ENCODE assay signal across 14 cellular contexts in genomic region chr14:51595831-51596472, GRCh38. TPM values are rescaled to one million over a fixed set of nuclear protein-coding genes. Genes with fewer than 3 reads are reported as not detected.
A peak's percentile ranks its signal among the peaks of the same experiment; 100 is the strongest.
DNase-seq lines count a peak whose midpoint lies in the region; ATAC-seq and TF ChIP-seq lines count a peak whose summit lies in the region.
"Had no signal": no experiment of that assay in that cellular context is flagged by ENCODE, and none has a peak within 500 bp of the region (broad histone marks: within the 10 kb centered on the region; RNA-seq: fewer than 3 reads in every experiment).

No MANE protein-coding gene starts in this region.

- H2BK120ac ChIP-seq in IMR-90 (ENCODE audit: low read depth, low read length) = peak overlapping the region; percentile 80; the same call in 1 of the 2 replicates

- H3K27ac ChIP-seq in IMR-90 (ENCODE audit: insufficient read depth, low read length) = no peak overlapping the region
- H3K27ac ChIP-seq in brain microvascular endothelial cell = peak overlapping the region; percentile 54
- peak overlapping the region; percentile 60 for H3K27ac ChIP-seq in smooth muscle cell (ENCODE audit: low read depth)
- H3K27ac ChIP-seq: RWPE1 had no signal

- WGBS in IMR-90 (ENCODE audit: extremely low coverage in 2 of 2, insufficient read length in 1 of 2), 2 experiments = no CpG with 5 or more reads among the region's 4 CpGs
- WGBS in smooth muscle cell (ENCODE audit: low lambda C conversion rate) = 73% methylated on average over 4 of the region's 4 CpGs

- POLR2A ChIA-PET in IMR-90 (lab: Charles Lee; ENCODE audit: unreplicated experiment) = no interaction called here
- POLR2A ChIA-PET in activated CD8-positive, alpha-beta T cell treated with anti-CD3 and anti-CD28 coated beads, Interleukin-2, amount 10 ng/mL, durations not matched to agents 7 days and 5 days (lab: Charles Lee) = no interaction called here

- no peak for TF ChIP-seq RAD21 in IMR-90 (IDR thresholded peaks at IDR 0.05; ENCODE audit: low read length)

- TF ChIP-seq CTCF in IMR-90 (conservative IDR thresholded peaks at IDR 0.05; ENCODE audit: low read depth, low read length) = no peak
- TF ChIP-seq CTCF in brain microvascular endothelial cell (IDR thresholded peaks at IDR 0.05; ENCODE audit: low read depth, low read length, missing control alignments) = no peak
- TF ChIP-seq CTCF in smooth muscle cell (IDR thresholded peaks at IDR 0.05; ENCODE audit: borderline replicate concordance, insufficient read depth, poor library complexity, severe bottlenecking) = no peak

- no peak overlapping the region for H3K56ac ChIP-seq in IMR-90 (ENCODE audit: extremely low read depth, insufficient read depth, low read length)

- H3K27me3 ChIP-seq in IMR-90 (ENCODE audit: control insufficient read depth, insufficient read depth, low read length) (no peaks in the 10 kb centered on the region), brain microvascular endothelial cell (replicated peaks) (no peaks in the 10 kb centered on the region), smooth muscle cell (ENCODE audit: low read depth) (no peaks in the 10 kb centered on the region)

- H3K36me3 ChIP-seq in IMR-90 (ENCODE audit: control insufficient read depth, insufficient read depth, low read length) = no peaks in the 10 kb centered on the region
- no peaks in the 10 kb centered on the region for H3K36me3 ChIP-seq in brain microvascular endothelial cell (replicated peaks)
- no peaks in the 10 kb centered on the region for H3K36me3 ChIP-seq in smooth muscle cell (ENCODE audit: low read depth)
- H3K36me3 ChIP-seq: HAP-1 had no signal

- dilution Hi-C loops in IMR-90 (cut with HindIII; ENCODE audit: low sequenced_read_pairs, unreplicated experiment) = no loop called here

- BruUV-seq in IMR-90 (replicated peaks; lab: Mats Ljungman, UMichigan) = no TSS peak

- no peak for TF ChIP-seq POLR2A in IMR-90 (IDR thresholded peaks at IDR 0.05; ENCODE audit: low read depth, low read length)

- CTCF ChIA-PET in IMR-90 (lab: Yijun Ruan, JAX) = interaction anchor here (1.0 kb wide), 1 partner anchor 57 kb away, joined by 4 read pairs; no protein-coding TSS in a partner anchor
- CTCF ChIA-PET in activated CD8-positive, alpha-beta memory T cell treated with anti-CD3 and anti-CD28 coated beads, Interleukin-2, amount 10 ng/mL, durations not matched to agents 7 days and 5 days (lab: Charles Lee) = no interaction called here
- CTCF ChIA-PET in activated CD8-positive, alpha-beta T cell treated with anti-CD3 and anti-CD28 coated beads, Interleukin-2, amount 10 ng/mL, durations not matched to agents 7 days and 5 days (lab: Charles Lee) = no interaction called here

- intact Hi-C loops in IMR-90 (cut with micrococcal nuclease) = loop anchor here (2.0 to 5.0 kb wide), 2 partner anchors 13 to 154 kb away; no protein-coding TSS in a partner anchor

- peak overlapping the region; percentile 21; the same call in 2 of the 3 replicates for H2BK15ac ChIP-seq in IMR-90 (ENCODE audit: low read depth, low read length)

- H4K20me1 ChIP-seq in IMR-90 (ENCODE audit: insufficient read depth, low read length) (no peaks in the 10 kb centered on the region), smooth muscle cell (ENCODE audit: low read depth) (no peaks in the 10 kb centered on the region)

- H3K4me3 ChIP-seq in IMR-90 (ENCODE audit: insufficient read depth, low read depth, low read length) (no peak overlapping the region), brain microvascular endothelial cell (ENCODE audit: low read depth, low read length) (no peak overlapping the region), smooth muscle cell (no peak overlapping the region)
- H3K4me3 ChIP-seq: HAP-1 had no signal

- peak overlapping the region; percentile 20 to 72; a peak in 3 of 4 replicates for H4K8ac ChIP-seq in IMR-90 (ENCODE audit: low read depth in 2 of 2, low read length in 2 of 2)

- H3K79me2 ChIP-seq in smooth muscle cell (ENCODE audit: low read depth) = no peaks in the 10 kb centered on the region

- H2BK20ac ChIP-seq in IMR-90 (ENCODE audit: low read depth, low read length) = peak overlapping the region; percentile 60

- no peak overlapping the region for H4K5ac ChIP-seq in IMR-90 (ENCODE audit: low read depth, low read length)

- H2AFZ ChIP-seq in IMR-90 (replicated peaks; ENCODE audit: low read length, poor library complexity) = no peak overlapping the region
- H2AFZ ChIP-seq in smooth muscle cell (ENCODE audit: low read depth) = no peak overlapping the region

- H3K9ac ChIP-seq in IMR-90 (ENCODE audit: low read depth, low read length) = no peak overlapping the region
- no peak overlapping the region for H3K9ac ChIP-seq in smooth muscle cell (ENCODE audit: low read depth)

- no peak for ATAC-seq in IMR-90 (ENCODE audit: low read depth)
- no peak for ATAC-seq in activated CD8-positive, alpha-beta memory T cell treated with anti-CD3 and anti-CD28 coated beads, Interleukin-2, amount 10 ng/mL, durations not matched to agents 7 days and 5 days
- no peak for ATAC-seq in activated CD8-positive, alpha-beta T cell treated with anti-CD3 and anti-CD28 coated beads, Interleukin-2, amount 10 ng/mL, durations not matched to agents 7 days and 5 days

- no peak overlapping the region for H3K27ac Mint-ChIP-seq in activated CD8-positive, alpha-beta memory T cell treated with anti-CD3 and anti-CD28 coated beads, Interleukin-2, amount 10 ng/mL, durations not matched to agents 7 days and 5 days
- H3K27ac Mint-ChIP-seq in activated CD8-positive, alpha-beta T cell treated with anti-CD3 and anti-CD28 coated beads, Interleukin-2, amount 10 ng/mL, durations not matched to agents 7 days and 5 days = no peak overlapping the region
- H3K27ac Mint-ChIP-seq: CD4-positive, CD25-positive, alpha-beta regulatory T cell had no signal

- peaks cover 3% of the 10 kb centered on the region for H3F3A ChIP-seq in smooth muscle cell (ENCODE audit: low read depth)

- peaks cover 9% of the 10 kb centered on the region for H3K4me1 Mint-ChIP-seq in activated CD8-positive, alpha-beta memory T cell treated with anti-CD3 and anti-CD28 coated beads, Interleukin-2, amount 10 ng/mL, durations not matched to agents 7 days and 5 days
- peaks cover 9% of the 10 kb centered on the region for H3K4me1 Mint-ChIP-seq in activated CD8-positive, alpha-beta T cell treated with anti-CD3 and anti-CD28 coated beads, Interleukin-2, amount 10 ng/mL, durations not matched to agents 7 days and 5 days (ENCODE audit: low read depth)

- H3K4me2 ChIP-seq in IMR-90 (ENCODE audit: low read depth, low read length) (no peak overlapping the region), smooth muscle cell (peak overlapping the region; percentile 33)

- no peak overlapping the region for H2AK5ac ChIP-seq in IMR-90 (ENCODE audit: low read depth, low read length)

- H3K4me1 ChIP-seq in IMR-90 (ENCODE audit: control insufficient read depth, insufficient read depth, low read length) = peaks cover 15% of the 10 kb centered on the region
- peaks cover 4% of the 10 kb centered on the region for H3K4me1 ChIP-seq in smooth muscle cell (ENCODE audit: low read depth)
- H3K4me1 ChIP-seq: HAP-1 had no signal

- no peak overlapping the region; the same call in 1 of the 2 replicates for H4K91ac ChIP-seq in IMR-90 (ENCODE audit: insufficient read depth, low read depth, low read length)

- peaks cover 17% of the 10 kb centered on the region; the same call in 1 of the 2 replicates for H3K9me1 ChIP-seq in IMR-90 (ENCODE audit: insufficient read depth, low read length)

- H3K9me3 ChIP-seq in IMR-90 (ENCODE audit: control insufficient read depth, insufficient read depth, low read length) = no peaks in the 10 kb centered on the region
- H3K9me3 ChIP-seq in smooth muscle cell (replicated peaks; ENCODE audit: low read depth) = no peaks in the 10 kb centered on the region
- H3K9me3 ChIP-seq: HAP-1 had no signal

- no peak overlapping the region for H3K4ac ChIP-seq in IMR-90 (ENCODE audit: low read depth, low read length)

- no peaks in the 10 kb centered on the region for H3K9me3 Mint-ChIP-seq in activated CD8-positive, alpha-beta memory T cell treated with anti-CD3 and anti-CD28 coated beads, Interleukin-2, amount 10 ng/mL, durations not matched to agents 7 days and 5 days (ENCODE audit: low read depth)
- no peaks in the 10 kb centered on the region for H3K9me3 Mint-ChIP-seq in activated CD8-positive, alpha-beta T cell treated with anti-CD3 and anti-CD28 coated beads, Interleukin-2, amount 10 ng/mL, durations not matched to agents 7 days and 5 days (ENCODE audit: insufficient read depth)

- peaks cover 1 to 27% of the 10 kb centered on the region in 2 experiments for H3K79me1 ChIP-seq in IMR-90 (ENCODE audit: low read depth in 1 of 2, low read length in 2 of 2)

- in situ Hi-C loops in IMR-90 (cut with MboI; ENCODE audit: low sequenced_read_pairs) (no loop called here), brain microvascular endothelial cell (cut with HindIII; ENCODE audit: low pct_ligation_motif_present, low sequenced_read_pairs) (no loop called here)

- no peak overlapping the region for H3K4me3 Mint-ChIP-seq in activated CD8-positive, alpha-beta memory T cell treated with anti-CD3 and anti-CD28 coated beads, Interleukin-2, amount 10 ng/mL, durations not matched to agents 7 days and 5 days
- no peak overlapping the region for H3K4me3 Mint-ChIP-seq in activated CD8-positive, alpha-beta T cell treated with anti-CD3 and anti-CD28 coated beads, Interleukin-2, amount 10 ng/mL, durations not matched to agents 7 days and 5 days
- H3K4me3 Mint-ChIP-seq: CD4-positive, CD25-positive, alpha-beta regulatory T cell had no signal

- no peak overlapping the region; the same call in 1 of the 2 replicates for H3K23ac ChIP-seq in IMR-90 (ENCODE audit: low read depth, low read length)

- no peaks in the 10 kb centered on the region for H3K36me3 Mint-ChIP-seq in activated CD8-positive, alpha-beta memory T cell treated with anti-CD3 and anti-CD28 coated beads, Interleukin-2, amount 10 ng/mL, durations not matched to agents 7 days and 5 days
- H3K36me3 Mint-ChIP-seq in activated CD8-positive, alpha-beta T cell treated with anti-CD3 and anti-CD28 coated beads, Interleukin-2, amount 10 ng/mL, durations not matched to agents 7 days and 5 days (ENCODE audit: low read depth) = no peaks in the 10 kb centered on the region
- H3K36me3 Mint-ChIP-seq: CD4-positive, CD25-positive, alpha-beta regulatory T cell had no signal

- peak overlapping the region; percentile 61; the same call in 1 of the 2 replicates for H3K18ac ChIP-seq in IMR-90 (ENCODE audit: low read depth, low read length)

- peak overlapping the region; percentile 66; the same call in 1 of the 2 replicates for H3K14ac ChIP-seq in IMR-90 (replicated peaks; ENCODE audit: low read depth, low read length)

- DNase-seq in IMR-90 = no peak
- DNase-seq in brain microvascular endothelial cell = peak; percentile 64
- DNase-seq in myocyte (ENCODE audit: low read depth) = peak; percentile 58
- DNase-seq in smooth muscle cell (lab: John Stamatoyannopoulos, UW; ENCODE audit: unreplicated experiment) = no peak
- no peak for DNase-seq in activated CD8-positive, alpha-beta memory T cell treated with anti-CD3 and anti-CD28 coated beads, Interleukin-2, amount 10 ng/mL, durations not matched to agents 7 days and 5 days
- no peak for DNase-seq in activated CD8-positive, alpha-beta T cell treated with anti-CD3 and anti-CD28 coated beads, Interleukin-2, amount 10 ng/mL, durations not matched to agents 7 days and 5 days
- DNase-seq in NK-92 (lab: John Stamatoyannopoulos, UW; ENCODE audit: unreplicated experiment) = no peak
- DNase-seq in anterior cingulate cortex (lab: John Stamatoyannopoulos, UW) = no peak
- DNase-seq: CD4-positive, CD25-positive, alpha-beta regulatory T cell; DMS53; NCI-H187; NCI-H69 had no signal

- H2AK9ac ChIP-seq in IMR-90 (replicated peaks; ENCODE audit: low read depth, low read length, poor library complexity) = no peak overlapping the region

- peaks cover 43% of the 10 kb centered on the region for H3K27me3 Mint-ChIP-seq in activated CD8-positive, alpha-beta memory T cell treated with anti-CD3 and anti-CD28 coated beads, Interleukin-2, amount 10 ng/mL, durations not matched to agents 7 days and 5 days
- H3K27me3 Mint-ChIP-seq in activated CD8-positive, alpha-beta T cell treated with anti-CD3 and anti-CD28 coated beads, Interleukin-2, amount 10 ng/mL, durations not matched to agents 7 days and 5 days (ENCODE audit: low read depth) = peaks cover 28% of the 10 kb centered on the region

- peak overlapping the region; percentile 59 for H2BK5ac ChIP-seq in IMR-90 (ENCODE audit: low read depth, low read length, poor library complexity, severe bottlenecking)

RNA-seq across cellular contexts. Expression of gene FRMD6, which starts 55.8 kb away (rescaled TPM):
- total RNA-seq in IMR-90 (2012; rRNA removed) (620 and 682 TPM in 2 replicates), myocyte (96.5 and 169 TPM in 2 replicates), smooth muscle cell (564 and 578 TPM in 2 replicates)
- polyA plus RNA-seq in IMR-90 (2012; rRNA removed) (243 and 244 TPM in 2 replicates), smooth muscle cell (197 and 254 TPM in 2 replicates)
- 129 and 270 TPM in 2 replicates for polyA plus RNA-seq in IMR-90 (2012; cell fraction: cytosol; rRNA removed)
- 287 and 382 TPM in 2 replicates for polyA plus RNA-seq in IMR-90 (2012; cell fraction: nucleus; rRNA removed; ENCODE audit: low replicate concordance)
- polyA plus RNA-seq in myocyte (2012) = 91.5 TPM
- 1 to 10 TPM; 2.1 to 2.5 TPM for total RNA-seq in activated CD8-positive, alpha-beta memory T cell treated with anti-CD3 and anti-CD28 coated beads, Interleukin-2, amount 10 ng/mL, durations not matched to agents 7 days and 5 days
- 1 to 10 TPM; 3.2 to 3.5 TPM for total RNA-seq in activated CD8-positive, alpha-beta T cell treated with anti-CD3 and anti-CD28 coated beads, Interleukin-2, amount 10 ng/mL, durations not matched to agents 7 days and 5 days

Comparison
In these comparisons a context has a peak if more than half of its experiments do, and no peak if none do; other contexts are left out.
1. DNase-seq: peak in brain microvascular endothelial cell (single experiment) and myocyte (single experiment); none in IMR-90 (single experiment), smooth muscle cell (single experiment), activated CD8-positive, alpha-beta memory T cell treated with anti-CD3 and anti-CD28 coated beads, Interleukin-2, amount 10 ng/mL, durations not matched to agents 7 days and 5 days (single experiment), activated CD8-positive, alpha-beta T cell treated with anti-CD3 and anti-CD28 coated beads, Interleukin-2, amount 10 ng/mL, durations not matched to agents 7 days and 5 days (single experiment), NK-92 (single experiment) and anterior cingulate cortex (0 of 58).
2. RNA of gene FRMD6, which starts 55.8 kb away (total RNA-seq): 620 to 682 TPM in IMR-90, 564 to 578 TPM in smooth muscle cell and 96.5 to 169 TPM in myocyte; 3.2 to 3.5 TPM in activated CD8-positive, alpha-beta T cell treated with anti-CD3 and anti-CD28 coated beads, Interleukin-2, amount 10 ng/mL, durations not matched to agents 7 days and 5 days and 2.1 to 2.5 TPM in activated CD8-positive, alpha-beta memory T cell treated with anti-CD3 and anti-CD28 coated beads, Interleukin-2, amount 10 ng/mL, durations not matched to agents 7 days and 5 days; every median in the first group is over 10 times any median in the second.